ENCODE assay signal across 1 cellular context in the genomic region with DNA sequence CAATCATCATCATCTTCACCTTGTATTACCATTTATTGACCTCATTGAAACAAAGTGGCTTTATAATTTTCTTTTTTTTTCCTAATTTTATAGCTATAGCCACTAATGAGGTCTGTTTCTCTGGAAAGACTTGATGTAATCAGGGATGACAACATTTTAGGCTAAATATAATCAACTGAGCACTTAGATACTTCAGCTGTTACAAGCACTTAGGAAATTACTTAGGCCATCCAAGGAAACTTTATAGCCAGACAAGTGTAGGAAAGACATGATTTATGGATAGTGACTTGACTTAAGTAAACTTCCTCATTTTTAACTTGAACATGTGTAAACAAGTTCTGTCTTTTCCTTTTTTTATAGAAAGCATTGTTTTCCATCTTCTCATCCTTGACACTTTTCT.
TF ChIP-seq lines count a peak whose summit lies in the region.

No MANE protein-coding gene starts in this region.

TF ChIP-seq in HEK293, 187 proteins besides CTCF, POLR2A, EP300 and RAD21 (continued from another document and continues in another):
- TF ChIP-seq, protein P1, sequence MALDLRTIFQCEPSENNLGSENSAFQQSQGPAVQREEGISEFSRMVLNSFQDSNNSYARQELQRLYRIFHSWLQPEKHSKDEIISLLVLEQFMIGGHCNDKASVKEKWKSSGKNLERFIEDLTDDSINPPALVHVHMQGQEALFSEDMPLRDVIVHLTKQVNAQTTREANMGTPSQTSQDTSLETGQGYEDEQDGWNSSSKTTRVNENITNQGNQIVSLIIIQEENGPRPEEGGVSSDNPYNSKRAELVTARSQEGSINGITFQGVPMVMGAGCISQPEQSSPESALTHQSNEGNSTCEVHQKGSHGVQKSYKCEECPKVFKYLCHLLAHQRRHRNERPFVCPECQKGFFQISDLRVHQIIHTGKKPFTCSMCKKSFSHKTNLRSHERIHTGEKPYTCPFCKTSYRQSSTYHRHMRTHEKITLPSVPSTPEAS (tag by site-specific recombination; IDR thresholded peaks at IDR 0.05), result no peak
- TF ChIP-seq, protein P2, sequence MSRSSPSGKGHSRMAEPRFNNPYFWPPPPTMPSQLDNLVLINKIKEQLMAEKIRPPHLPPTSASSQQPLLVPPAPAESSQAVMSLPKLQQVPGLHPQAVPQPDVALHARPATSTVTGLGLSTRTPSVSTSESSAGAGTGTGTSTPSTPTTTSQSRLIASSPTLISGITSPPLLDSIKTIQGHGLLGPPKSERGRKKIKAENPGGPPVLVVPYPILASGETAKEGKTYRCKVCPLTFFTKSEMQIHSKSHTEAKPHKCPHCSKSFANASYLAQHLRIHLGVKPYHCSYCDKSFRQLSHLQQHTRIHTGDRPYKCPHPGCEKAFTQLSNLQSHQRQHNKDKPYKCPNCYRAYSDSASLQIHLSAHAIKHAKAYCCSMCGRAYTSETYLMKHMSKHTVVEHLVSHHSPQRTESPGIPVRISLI (tag by site-specific recombination; IDR thresholded peaks at IDR 0.05), result peak; percentile 99
- TF ChIP-seq, protein P3, sequence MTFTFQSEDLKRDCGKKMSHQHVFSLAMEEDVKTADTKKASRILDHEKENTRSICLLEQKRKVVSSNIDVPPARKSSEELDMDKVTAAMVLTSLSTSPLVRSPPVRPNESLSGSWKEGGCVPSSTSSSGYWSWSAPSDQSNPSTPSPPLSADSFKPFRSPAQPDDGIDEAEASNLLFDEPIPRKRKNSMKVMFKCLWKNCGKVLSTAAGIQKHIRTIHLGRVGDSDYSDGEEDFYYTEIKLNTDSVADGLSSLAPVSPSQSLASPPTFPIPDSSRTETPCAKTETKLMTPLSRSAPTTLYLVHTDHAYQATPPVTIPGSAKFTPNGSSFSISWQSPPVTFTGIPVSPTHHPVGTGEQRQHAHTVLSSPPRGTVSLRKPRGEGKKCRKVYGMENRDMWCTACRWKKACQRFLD (tag by site-specific recombination; IDR thresholded peaks at IDR 0.05), result no peak
- TF ChIP-seq, protein P4, sequence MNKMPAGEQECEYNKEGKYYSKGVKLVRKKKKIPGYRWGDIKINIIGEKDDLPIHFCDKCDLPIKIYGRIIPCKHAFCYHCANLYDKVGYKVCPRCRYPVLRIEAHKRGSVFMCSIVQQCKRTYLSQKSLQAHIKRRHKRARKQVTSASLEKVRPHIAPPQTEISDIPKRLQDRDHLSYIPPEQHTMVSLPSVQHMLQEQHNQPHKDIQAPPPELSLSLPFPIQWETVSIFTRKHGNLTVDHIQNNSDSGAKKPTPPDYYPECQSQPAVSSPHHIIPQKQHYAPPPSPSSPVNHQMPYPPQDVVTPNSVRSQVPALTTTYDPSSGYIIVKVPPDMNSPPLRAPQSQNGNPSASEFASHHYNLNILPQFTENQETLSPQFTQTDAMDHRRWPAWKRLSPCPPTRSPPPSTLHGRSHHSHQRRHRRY (tag by site-specific recombination; IDR thresholded peaks at IDR 0.05), result no peak
- TF ChIP-seq, protein P5, sequence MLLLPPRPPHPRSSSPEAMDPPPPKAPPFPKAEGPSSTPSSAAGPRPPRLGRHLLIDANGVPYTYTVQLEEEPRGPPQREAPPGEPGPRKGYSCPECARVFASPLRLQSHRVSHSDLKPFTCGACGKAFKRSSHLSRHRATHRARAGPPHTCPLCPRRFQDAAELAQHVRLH (tag by site-specific recombination; IDR thresholded peaks at IDR 0.05), result peak; percentile 33; the same call in 1 of the 2 replicates
- TF ChIP-seq ZNF610 (tag by site-specific recombination; IDR thresholded peaks at IDR 0.05; ENCODE audit: borderline replicate concordance) (no peak), ZNF600 (tag by site-specific recombination; IDR thresholded peaks at IDR 0.05) (no peak), ZNF747 (tag by site-specific recombination; IDR thresholded peaks at IDR 0.05) (no peak), SP3 (tag by site-specific recombination; IDR thresholded peaks at IDR 0.05) (peak; percentile 51), ZNF146 (tag by site-specific recombination; IDR thresholded peaks at IDR 0.05) (no peak), ZNF623 (tag by site-specific recombination; IDR thresholded peaks at IDR 0.05) (no peak), BCL11A (tag by site-specific recombination; IDR thresholded peaks at IDR 0.05; ENCODE audit: low read depth) (peak; percentile 93), GLIS1 (tag by site-specific recombination; IDR thresholded peaks at IDR 0.05) (peak; percentile 20; the same call in 1 of the 2 replicates), ZNF354C (tag by site-specific recombination; IDR thresholded peaks at IDR 0.05; ENCODE audit: borderline replicate concordance, low read depth) (no peak), ZNF830 (tag by site-specific recombination; IDR thresholded peaks at IDR 0.05; ENCODE audit: low read depth) (no peak), ZNF248 (tag by site-specific recombination; IDR thresholded peaks at IDR 0.05) (no peak), WT1 (tag by site-specific recombination; IDR thresholded peaks at IDR 0.05) (peak; percentile 94), ZNF114 (tag by site-specific recombination; IDR thresholded peaks at IDR 0.05) (no peak), ZNF596 (tag by site-specific recombination; IDR thresholded peaks at IDR 0.05) (no peak), GLI4 (tag by site-specific recombination; IDR thresholded peaks at IDR 0.05) (0 out of 2 replicates have a peak, but pooled peaks have one; percentile 25), ZNF138 (tag by site-specific recombination; IDR thresholded peaks at IDR 0.05; ENCODE audit: borderline replicate concordance) (no peak), ZNF24 (tag by site-specific recombination; IDR thresholded peaks at IDR 0.05) (peak; percentile 87), ZNF658 (tag by site-specific recombination; IDR thresholded peaks at IDR 0.05) (no peak), ZNF514 (tag by site-specific recombination; IDR thresholded peaks at IDR 0.05) (no peak), SALL2 (tag by site-specific recombination; IDR thresholded peaks at IDR 0.05; ENCODE audit: borderline replicate concordance) (no peak), ZNF157 (tag by site-specific recombination; IDR thresholded peaks at IDR 0.05) (no peak), ZNF133 (tag by site-specific recombination; IDR thresholded peaks at IDR 0.05) (no peak), ZNF37A (tag by site-specific recombination; IDR thresholded peaks at IDR 0.05) (no peak), ZFP69B (tag by site-specific recombination; IDR thresholded peaks at IDR 0.05) (no peak), ZNF530 (tag by site-specific recombination; IDR thresholded peaks at IDR 0.05; ENCODE audit: low read depth) (no peak), ZNF184 (tag by site-specific recombination; IDR thresholded peaks at IDR 0.05) (peak; percentile 58; the same call in 1 of the 2 replicates), ZNF561 (tag by site-specific recombination; IDR thresholded peaks at IDR 0.05; ENCODE audit: borderline replicate concordance) (0 out of 2 replicates have a peak, but pooled peaks have one; percentile 60), ZNF585B (tag by site-specific recombination; IDR thresholded peaks at IDR 0.05) (no peak), ZFP37 (tag by site-specific recombination; IDR thresholded peaks at IDR 0.05) (peak; percentile 49; the same call in 1 of the 2 replicates), ZEB2 (tag by site-specific recombination; IDR thresholded peaks at IDR 0.05) (peak; percentile 95), ZNF707 (tag by site-specific recombination; IDR thresholded peaks at IDR 0.05) (no peak), ZNF558 (tag by site-specific recombination; IDR thresholded peaks at IDR 0.05) (no peak), ZNF2 (tag by site-specific recombination; IDR thresholded peaks at IDR 0.05) (peak; percentile 45; the same call in 1 of the 2 replicates), ZNF548 (tag by site-specific recombination; IDR thresholded peaks at IDR 0.05) (no peak), MYNN (tag by site-specific recombination; IDR thresholded peaks at IDR 0.05; ENCODE audit: borderline replicate concordance) (no peak), KLF16 (tag by site-specific recombination; IDR thresholded peaks at IDR 0.05) (no peak), FEZF1 (tag by site-specific recombination; IDR thresholded peaks at IDR 0.05) (peak; percentile 93)
- TF ChIP-seq, protein P6, sequence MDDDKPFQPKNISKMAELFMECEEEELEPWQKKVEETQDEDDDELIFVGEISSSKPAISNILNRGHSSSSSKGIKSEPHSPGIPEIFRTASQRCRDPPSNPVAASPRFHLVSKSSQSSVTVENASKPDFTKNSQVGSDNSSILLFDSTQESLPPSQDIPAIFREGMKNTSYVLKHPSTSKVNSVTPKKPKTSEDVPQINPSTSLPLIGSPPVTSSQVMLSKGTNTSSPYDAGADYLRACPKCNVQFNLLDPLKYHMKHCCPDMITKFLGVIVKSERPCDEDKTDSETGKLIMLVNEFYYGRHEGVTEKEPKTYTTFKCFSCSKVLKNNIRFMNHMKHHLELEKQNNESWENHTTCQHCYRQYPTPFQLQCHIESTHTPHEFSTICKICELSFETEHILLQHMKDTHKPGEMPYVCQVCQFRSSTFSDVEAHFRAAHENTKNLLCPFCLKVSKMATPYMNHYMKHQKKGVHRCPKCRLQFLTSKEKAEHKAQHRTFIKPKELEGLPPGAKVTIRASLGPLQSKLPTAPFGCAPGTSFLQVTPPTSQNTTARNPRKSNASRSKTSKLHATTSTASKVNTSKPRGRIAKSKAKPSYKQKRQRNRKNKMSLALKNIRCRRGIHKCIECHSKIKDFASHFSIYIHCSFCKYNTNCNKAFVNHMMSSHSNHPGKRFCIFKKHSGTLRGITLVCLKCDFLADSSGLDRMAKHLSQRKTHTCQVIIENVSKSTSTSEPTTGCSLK (tag by site-specific recombination; IDR thresholded peaks at IDR 0.05), result no peak
- TF ChIP-seq, protein P7, sequence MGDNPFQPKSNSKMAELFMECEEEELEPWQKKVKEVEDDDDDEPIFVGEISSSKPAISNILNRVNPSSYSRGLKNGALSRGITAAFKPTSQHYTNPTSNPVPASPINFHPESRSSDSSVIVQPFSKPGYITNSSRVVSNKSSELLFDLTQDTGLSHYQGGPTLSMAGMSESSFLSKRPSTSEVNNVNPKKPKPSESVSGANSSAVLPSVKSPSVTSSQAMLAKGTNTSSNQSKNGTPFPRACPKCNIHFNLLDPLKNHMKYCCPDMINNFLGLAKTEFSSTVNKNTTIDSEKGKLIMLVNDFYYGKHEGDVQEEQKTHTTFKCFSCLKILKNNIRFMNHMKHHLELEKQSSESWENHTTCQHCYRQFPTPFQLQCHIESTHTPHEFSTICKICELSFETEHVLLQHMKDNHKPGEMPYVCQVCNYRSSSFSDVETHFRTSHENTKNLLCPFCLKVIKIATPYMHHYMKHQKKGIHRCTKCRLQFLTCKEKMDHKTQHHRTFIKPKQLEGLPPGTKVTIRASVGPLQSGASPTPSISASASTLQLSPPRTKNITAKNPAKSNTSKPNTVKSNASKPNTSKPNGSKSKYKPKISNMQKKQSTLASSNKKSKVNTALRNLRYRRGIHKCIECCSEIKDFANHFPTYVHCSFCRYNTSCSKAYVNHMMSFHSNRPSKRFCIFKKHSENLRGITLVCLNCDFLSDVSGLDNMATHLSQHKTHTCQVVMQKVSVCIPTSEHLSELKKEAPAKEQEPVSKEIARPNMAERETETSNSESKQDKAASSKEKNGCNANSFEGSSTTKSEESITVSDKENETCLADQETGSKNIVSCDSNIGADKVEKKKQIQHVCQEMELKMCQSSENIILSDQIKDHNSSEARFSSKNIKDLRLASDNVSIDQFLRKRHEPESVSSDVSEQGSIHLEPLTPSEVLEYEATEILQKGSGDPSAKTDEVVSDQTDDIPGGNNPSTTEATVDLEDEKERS (tag by site-specific recombination; IDR thresholded peaks at IDR 0.05), result no peak
- TF ChIP-seq, protein P8, sequence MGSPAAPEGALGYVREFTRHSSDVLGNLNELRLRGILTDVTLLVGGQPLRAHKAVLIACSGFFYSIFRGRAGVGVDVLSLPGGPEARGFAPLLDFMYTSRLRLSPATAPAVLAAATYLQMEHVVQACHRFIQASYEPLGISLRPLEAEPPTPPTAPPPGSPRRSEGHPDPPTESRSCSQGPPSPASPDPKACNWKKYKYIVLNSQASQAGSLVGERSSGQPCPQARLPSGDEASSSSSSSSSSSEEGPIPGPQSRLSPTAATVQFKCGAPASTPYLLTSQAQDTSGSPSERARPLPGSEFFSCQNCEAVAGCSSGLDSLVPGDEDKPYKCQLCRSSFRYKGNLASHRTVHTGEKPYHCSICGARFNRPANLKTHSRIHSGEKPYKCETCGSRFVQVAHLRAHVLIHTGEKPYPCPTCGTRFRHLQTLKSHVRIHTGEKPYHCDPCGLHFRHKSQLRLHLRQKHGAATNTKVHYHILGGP (tag by site-specific recombination; IDR thresholded peaks at IDR 0.05), result peak; percentile 77
- TF ChIP-seq, protein P9, sequence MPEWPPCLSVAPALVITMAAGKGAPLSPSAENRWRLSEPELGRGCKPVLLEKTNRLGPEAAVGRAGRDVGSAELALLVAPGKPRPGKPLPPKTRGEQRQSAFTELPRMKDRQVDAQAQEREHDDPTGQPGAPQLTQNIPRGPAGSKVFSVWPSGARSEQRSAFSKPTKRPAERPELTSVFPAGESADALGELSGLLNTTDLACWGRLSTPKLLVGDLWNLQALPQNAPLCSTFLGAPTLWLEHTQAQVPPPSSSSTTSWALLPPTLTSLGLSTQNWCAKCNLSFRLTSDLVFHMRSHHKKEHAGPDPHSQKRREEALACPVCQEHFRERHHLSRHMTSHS (tag by site-specific recombination; IDR thresholded peaks at IDR 0.05), result no peak
- TF ChIP-seq, protein P10, sequence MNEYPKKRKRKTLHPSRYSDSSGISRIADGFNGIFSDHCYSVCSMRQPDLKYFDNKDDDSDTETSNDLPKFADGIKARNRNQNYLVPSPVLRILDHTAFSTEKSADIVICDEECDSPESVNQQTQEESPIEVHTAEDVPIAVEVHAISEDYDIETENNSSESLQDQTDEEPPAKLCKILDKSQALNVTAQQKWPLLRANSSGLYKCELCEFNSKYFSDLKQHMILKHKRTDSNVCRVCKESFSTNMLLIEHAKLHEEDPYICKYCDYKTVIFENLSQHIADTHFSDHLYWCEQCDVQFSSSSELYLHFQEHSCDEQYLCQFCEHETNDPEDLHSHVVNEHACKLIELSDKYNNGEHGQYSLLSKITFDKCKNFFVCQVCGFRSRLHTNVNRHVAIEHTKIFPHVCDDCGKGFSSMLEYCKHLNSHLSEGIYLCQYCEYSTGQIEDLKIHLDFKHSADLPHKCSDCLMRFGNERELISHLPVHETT (tag by site-specific recombination; IDR thresholded peaks at IDR 0.05), result peak; percentile 88; the same call in 1 of the 2 replicates
- TF ChIP-seq, protein P11, sequence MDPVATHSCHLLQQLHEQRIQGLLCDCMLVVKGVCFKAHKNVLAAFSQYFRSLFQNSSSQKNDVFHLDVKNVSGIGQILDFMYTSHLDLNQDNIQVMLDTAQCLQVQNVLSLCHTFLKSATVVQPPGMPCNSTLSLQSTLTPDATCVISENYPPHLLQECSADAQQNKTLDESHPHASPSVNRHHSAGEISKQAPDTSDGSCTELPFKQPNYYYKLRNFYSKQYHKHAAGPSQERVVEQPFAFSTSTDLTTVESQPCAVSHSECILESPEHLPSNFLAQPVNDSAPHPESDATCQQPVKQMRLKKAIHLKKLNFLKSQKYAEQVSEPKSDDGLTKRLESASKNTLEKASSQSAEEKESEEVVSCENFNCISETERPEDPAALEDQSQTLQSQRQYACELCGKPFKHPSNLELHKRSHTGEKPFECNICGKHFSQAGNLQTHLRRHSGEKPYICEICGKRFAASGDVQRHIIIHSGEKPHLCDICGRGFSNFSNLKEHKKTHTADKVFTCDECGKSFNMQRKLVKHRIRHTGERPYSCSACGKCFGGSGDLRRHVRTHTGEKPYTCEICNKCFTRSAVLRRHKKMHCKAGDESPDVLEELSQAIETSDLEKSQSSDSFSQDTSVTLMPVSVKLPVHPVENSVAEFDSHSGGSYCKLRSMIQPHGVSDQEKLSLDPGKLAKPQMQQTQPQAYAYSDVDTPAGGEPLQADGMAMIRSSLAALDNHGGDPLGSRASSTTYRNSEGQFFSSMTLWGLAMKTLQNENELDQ (tag by site-specific recombination; IDR thresholded peaks at IDR 0.05; ENCODE audit: low read depth), result no peak
